Comparison of ENCODE assay signal across 14 cellular contexts in genomic region chr18:7735194-7735593, GRCh38.
DNase-seq lines count a peak whose midpoint lies in the region; ATAC-seq and TF ChIP-seq lines count a peak whose summit lies in the region.
"Had no signal": no experiment of that assay in that cellular context is flagged by ENCODE, and none has a peak within 500 bp of the region (broad histone marks: within the 10 kb centered on the region; RNA-seq: fewer than 3 reads in every experiment).

No MANE protein-coding gene starts in this region.

- H3K4ac ChIP-seq in mesendoderm (ENCODE audit: low read depth, low read length) = peak overlapping the region; percentile 94

- H3K27ac ChIP-seq in mesendoderm (ENCODE audit: low read depth, low read length) (peak overlapping the region; percentile 85), ascending aorta (no peak overlapping the region)
- H3K27ac ChIP-seq in CD4-positive, alpha-beta memory T cell (ENCODE audit: low read depth, low read length) = no peak overlapping the region
- H3K27ac ChIP-seq: gastroesophageal sphincter had no signal

- H3K9me3 Mint-ChIP-seq in CD4-positive, alpha-beta memory T cell = peaks cover 0 to 3% (median 0%) of the 10 kb centered on the region in 8 donors

- H4K8ac ChIP-seq in mesendoderm (ENCODE audit: low read depth, low read length) = no peak overlapping the region

- H3K9ac ChIP-seq in mesendoderm (ENCODE audit: low read length) = no peak overlapping the region

- H2BK5ac ChIP-seq in mesendoderm (ENCODE audit: low read length) = peak overlapping the region; percentile 91

- no peak for DNase-seq in AG10803 (ENCODE audit: low read depth)
- no peak for DNase-seq in LNCaP clone FGC (ENCODE audit: low read depth)
- DNase-seq in choroid plexus epithelial cell (ENCODE audit: low read depth) = peak; percentile 34
- DNase-seq in mesendoderm = no peak
- DNase-seq in activated naive CD4-positive, alpha-beta T cell treated with anti-CD3 and anti-CD28 coated beads, Interleukin-2, amount 50 U/mL, for 16 hours = no peak
- DNase-seq in CD4-positive, alpha-beta memory T cell = no peak
- DNase-seq in ascending aorta (ENCODE audit: low spot score in 2 of 2) = no peak
- DNase-seq: activated naive CD4-positive, alpha-beta T cell treated with anti-CD3 and anti-CD28 coated beads, Interleukin-2, amount 10 ng/mL, durations not matched to agents 7 days and 5 days; Karpas-422; NK-92 treated with Interleukin-12 subunit alpha and Interleukin-12 subunit beta, amount 100 ng/mL, for 24 hours; stimulated activated CD4-positive, alpha-beta T cell treated with anti-CD3 and anti-CD28 coated beads, Interleukin-4, amount 100 ng/mL, for 1 hour had no signal

- H3K36me3 ChIP-seq in mesendoderm (ENCODE audit: control insufficient read depth, insufficient read depth, low read length) (no peaks in the 10 kb centered on the region), ascending aorta (no peaks in the 10 kb centered on the region)
- H3K36me3 ChIP-seq in CD4-positive, alpha-beta memory T cell (ENCODE audit: insufficient read depth, low read length) = no peaks in the 10 kb centered on the region
- H3K36me3 ChIP-seq: gastroesophageal sphincter had no signal

- intact Hi-C loops in CD4-positive, alpha-beta memory T cell (cut with micrococcal nuclease) = no loop called here
- intact Hi-C loops in ascending aorta (cut with DNase I) = no loop called here

- H3K4me3 Mint-ChIP-seq in CD4-positive, alpha-beta memory T cell = no peak overlapping the region
- H3K4me3 Mint-ChIP-seq: activated naive CD4-positive, alpha-beta T cell treated with anti-CD3 and anti-CD28 coated beads, Interleukin-2, amount 10 ng/mL, durations not matched to agents 7 days and 5 days; B cell had no signal

- H2BK15ac ChIP-seq in mesendoderm (replicated peaks; ENCODE audit: low read depth) = no peak overlapping the region

- H3K27me3 ChIP-seq in mesendoderm (ENCODE audit: insufficient read depth, low read length, poor library complexity) (no peaks in the 10 kb centered on the region), ascending aorta (no peaks in the 10 kb centered on the region)
- no peaks in the 10 kb centered on the region for H3K27me3 ChIP-seq in CD4-positive, alpha-beta memory T cell (ENCODE audit: insufficient read depth, low read length)
- H3K27me3 ChIP-seq: gastroesophageal sphincter had no signal

- no peak overlapping the region for H3K27ac Mint-ChIP-seq in CD4-positive, alpha-beta memory T cell
- H3K27ac Mint-ChIP-seq: activated naive CD4-positive, alpha-beta T cell treated with anti-CD3 and anti-CD28 coated beads, Interleukin-2, amount 10 ng/mL, durations not matched to agents 7 days and 5 days; B cell had no signal

- WGBS in mesendoderm (ENCODE audit: extremely low coverage, insufficient coverage, low lambda C conversion rate) = no CpG with 5 or more reads among the region's 4 CpGs

- CTCF ChIA-PET in CD4-positive, alpha-beta memory T cell (lab: Charles Lee; ENCODE audit: partially characterized antibody) = no interaction called here

- H3K56ac ChIP-seq in mesendoderm (ENCODE audit: low read length) = peak overlapping the region; percentile 35

- H3K4me1 Mint-ChIP-seq in CD4-positive, alpha-beta memory T cell = no peaks in the 10 kb centered on the region
- H3K4me1 Mint-ChIP-seq: activated naive CD4-positive, alpha-beta T cell treated with anti-CD3 and anti-CD28 coated beads, Interleukin-2, amount 10 ng/mL, durations not matched to agents 7 days and 5 days; B cell had no signal

- H2AK5ac ChIP-seq in mesendoderm (ENCODE audit: low read length) = no peak overlapping the region

- H3K4me3 ChIP-seq in AG10803 (ENCODE audit: low read length) (no peak overlapping the region), LNCaP clone FGC (ENCODE audit: low read depth, low read length) (no peak overlapping the region), choroid plexus epithelial cell (ENCODE audit: low read depth, low read length) (no peak overlapping the region), mesendoderm (ENCODE audit: low read length) (no peak overlapping the region), ascending aorta (no peak overlapping the region)
- H3K4me3 ChIP-seq in CD4-positive, alpha-beta memory T cell (ENCODE audit: low read length in 2 of 2) = no peak overlapping the region
- H3K4me3 ChIP-seq: gastroesophageal sphincter had no signal

- POLR2A ChIA-PET in CD4-positive, alpha-beta memory T cell (lab: Charles Lee; ENCODE audit: partially characterized antibody) = no interaction called here

- H3K23ac ChIP-seq in mesendoderm (ENCODE audit: low read length) = no peak overlapping the region

- no peaks in the 10 kb centered on the region for H3K36me3 Mint-ChIP-seq in CD4-positive, alpha-beta memory T cell
- H3K36me3 Mint-ChIP-seq: activated naive CD4-positive, alpha-beta T cell treated with anti-CD3 and anti-CD28 coated beads, Interleukin-2, amount 10 ng/mL, durations not matched to agents 7 days and 5 days had no signal

- TF ChIP-seq CTCF in AG10803 (conservative IDR thresholded peaks at IDR 0.05; ENCODE audit: low read length) (peak; percentile 44), LNCaP clone FGC (IDR thresholded peaks at IDR 0.05; ENCODE audit: control insufficient read depth, extremely low read depth, insufficient read depth) (peak; percentile 59), choroid plexus epithelial cell (conservative IDR thresholded peaks at IDR 0.05; ENCODE audit: low read depth, low read length) (peak; percentile 61), ascending aorta (IDR thresholded peaks at IDR 0.05) (peak in 1 of 3 experiments; percentile 23)

- H3K4me1 ChIP-seq in mesendoderm (ENCODE audit: control insufficient read depth, low read depth, low read length) = peaks cover 5% of the 10 kb centered on the region
- H3K4me1 ChIP-seq in CD4-positive, alpha-beta memory T cell (ENCODE audit: insufficient read depth, low read length) = no peaks in the 10 kb centered on the region
- no peaks in the 10 kb centered on the region for H3K4me1 ChIP-seq in ascending aorta

- H3K79me2 ChIP-seq in mesendoderm (ENCODE audit: control insufficient read depth, insufficient read depth, low read length) = no peaks in the 10 kb centered on the region

- ATAC-seq in GM21360 (IDR thresholded peaks at IDR 0.05; ENCODE audit: unreplicated experiment) = no peak
- ATAC-seq: gastroesophageal sphincter had no signal

- peak overlapping the region; percentile 21 for H2BK120ac ChIP-seq in mesendoderm (ENCODE audit: low read depth, low read length)

- H3K9me3 ChIP-seq in CD4-positive, alpha-beta memory T cell (ENCODE audit: control insufficient read depth in 1 of 2, low read length in 2 of 2) = no peaks in the 10 kb centered on the region
- H3K9me3 ChIP-seq in ascending aorta = no peaks in the 10 kb centered on the region
- H3K9me3 ChIP-seq: gastroesophageal sphincter had no signal

- peak overlapping the region; percentile 98 for H3K18ac ChIP-seq in mesendoderm (ENCODE audit: low read length)

- H4K5ac ChIP-seq in mesendoderm (ENCODE audit: low read length) = no peak overlapping the region

- H3K4me2 ChIP-seq in mesendoderm (ENCODE audit: low read length) = no peak overlapping the region

- no peaks in the 10 kb centered on the region for H3K27me3 Mint-ChIP-seq in CD4-positive, alpha-beta memory T cell
- H3K27me3 Mint-ChIP-seq: activated naive CD4-positive, alpha-beta T cell treated with anti-CD3 and anti-CD28 coated beads, Interleukin-2, amount 10 ng/mL, durations not matched to agents 7 days and 5 days; B cell had no signal

- peaks cover 6% of the 10 kb centered on the region for H3K79me1 ChIP-seq in mesendoderm (ENCODE audit: low read length)
